28 cellular contexts compared by ENCODE assay signal in genomic region chr7:27747969-27748368, GRCh38.
"Had no signal": no experiment of that assay in that cellular context is flagged by ENCODE, and none has a peak within 500 bp of the region (broad histone marks: within the 10 kb centered on the region; RNA-seq: fewer than 3 reads in every experiment).

No MANE protein-coding gene starts in this region.

- H3K4me3 Mint-ChIP-seq: activated T-cell treated with anti-CD3 and anti-CD28 coated beads, Interleukin-2, amount 50 U/mL, for 24 hours; activated T-helper 17 cell treated with anti-CD3 and anti-CD28 coated beads, Interleukin-2, amount 50 U/mL, for 72 hours; immature natural killer cell; natural killer cell treated with Interleukin-12 subunit alpha and Interleukin-12 subunit beta and Interleukin-15 and Interleukin-18, amount 100 ng/mL, for 72 hours; stimulated activated naive CD8-positive, alpha-beta T cell treated with anti-CD3 and anti-CD28 coated beads, Interleukin-15, amount 100 ng/mL, for 72 hours had no signal

- ATAC-seq: activated naive CD4-positive, alpha-beta T cell treated with anti-CD3 and anti-CD28 coated beads, Interleukin-2, amount 50 U/mL, for 72 hours; activated T-helper 17 cell treated with anti-CD3 and anti-CD28 coated beads, Interleukin-2, amount 50 U/mL, for 72 hours; natural killer cell treated with Interleukin-12 subunit alpha and Interleukin-12 subunit beta and Interleukin-15 and Interleukin-18, amount 100 ng/mL, for 72 hours; psoas muscle; stimulated activated naive CD8-positive, alpha-beta T cell treated with anti-CD3 and anti-CD28 coated beads, Interleukin-15, amount 100 ng/mL, for 72 hours had no signal

- H3K27ac ChIP-seq: left ventricle myocardium inferior, psoas muscle, right atrium auricular region, suprapubic skin, tibial nerve, VCaP had no signal

- H3K27me3 ChIP-seq: adrenal gland, right atrium auricular region, suprapubic skin, tibial nerve had no signal

- H3K9me3 ChIP-seq: adrenal gland, left ventricle myocardium inferior, psoas muscle, right atrium auricular region, suprapubic skin, tibial nerve had no signal

- FAIRE-seq: astrocyte, bronchial epithelial cell, urothelium cell line had no signal

- DNase-seq: activated CD4-positive, CD25-positive, alpha-beta regulatory T cell treated with anti-CD3 and anti-CD28 coated beads, Interleukin-2, amount 50 U/mL, for 72 hours; activated CD8-positive, alpha-beta memory T cell treated with anti-CD3 and anti-CD28 coated beads for 24 hours; activated CD8-positive, alpha-beta memory T cell treated with anti-CD3 and anti-CD28 coated beads, Interleukin-2, amount 50 U/mL, for 4 hours; activated T-cell treated with anti-CD3 and anti-CD28 coated beads, Interleukin-2, amount 50 U/mL, for 24 hours; adrenal gland; cerebellar nuclear complex; cortex of kidney; effector CD4-positive, alpha-beta T cell; foreskin melanocyte; immature natural killer cell; kidney glomerular epithelial cell; left ventricle myocardium inferior; mammary epithelial cell; midbrain; psoas muscle; stimulated activated CD4-positive, alpha-beta T cell treated with anti-CD3 and anti-CD28 coated beads, Interleukin-12 subunit alpha, Interleukin-12 subunit beta, amount 100 ng/mL, for 4 hours; stimulated activated CD4-positive, alpha-beta T cell treated with anti-CD3 and anti-CD28 coated beads, Interleukin-4, amount 100 ng/mL, for 4 hours; stimulated activated naive CD8-positive, alpha-beta T cell treated with anti-CD3 and anti-CD28 coated beads, Interleukin-15, amount 100 ng/mL, for 72 hours had no signal

- H3K9me3 Mint-ChIP-seq: activated naive CD4-positive, alpha-beta T cell treated with anti-CD3 and anti-CD28 coated beads, Interleukin-2, amount 50 U/mL, for 72 hours; activated T-cell treated with anti-CD3 and anti-CD28 coated beads, Interleukin-2, amount 50 U/mL, for 24 hours; activated T-helper 17 cell treated with anti-CD3 and anti-CD28 coated beads, Interleukin-2, amount 50 U/mL, for 72 hours; immature natural killer cell; natural killer cell treated with Interleukin-12 subunit alpha and Interleukin-12 subunit beta and Interleukin-15 and Interleukin-18, amount 100 ng/mL, for 72 hours; stimulated activated naive CD8-positive, alpha-beta T cell treated with anti-CD3 and anti-CD28 coated beads, Interleukin-15, amount 100 ng/mL, for 72 hours had no signal

- H3K4me3 ChIP-seq: adrenal gland, left ventricle myocardium inferior, psoas muscle, right atrium auricular region, suprapubic skin, tibial nerve had no signal

- H3K27ac Mint-ChIP-seq: activated naive CD4-positive, alpha-beta T cell treated with anti-CD3 and anti-CD28 coated beads, Interleukin-2, amount 50 U/mL, for 72 hours; activated T-cell treated with anti-CD3 and anti-CD28 coated beads, Interleukin-2, amount 50 U/mL, for 24 hours; activated T-helper 17 cell treated with anti-CD3 and anti-CD28 coated beads, Interleukin-2, amount 50 U/mL, for 72 hours; immature natural killer cell; natural killer cell treated with Interleukin-12 subunit alpha and Interleukin-12 subunit beta and Interleukin-15 and Interleukin-18, amount 100 ng/mL, for 72 hours had no signal

- H3K27me3 Mint-ChIP-seq: activated T-cell treated with anti-CD3 and anti-CD28 coated beads, Interleukin-2, amount 50 U/mL, for 24 hours; activated T-helper 17 cell treated with anti-CD3 and anti-CD28 coated beads, Interleukin-2, amount 50 U/mL, for 72 hours; natural killer cell treated with Interleukin-12 subunit alpha and Interleukin-12 subunit beta and Interleukin-15 and Interleukin-18, amount 100 ng/mL, for 72 hours; stimulated activated naive CD8-positive, alpha-beta T cell treated with anti-CD3 and anti-CD28 coated beads, Interleukin-15, amount 100 ng/mL, for 72 hours had no signal
